ENCODE assay signal across 28 cellular contexts in genomic region chrX:132353430-132353829, GRCh38.
"Had no signal": no experiment of that assay in that cellular context is flagged by ENCODE, and none has a peak within 500 bp of the region (broad histone marks: within the 10 kb centered on the region; RNA-seq: fewer than 3 reads in every experiment).

No MANE protein-coding gene starts in this region.

- H3K4me1 ChIP-seq: stomach, suprapubic skin, testis, thyroid gland, tibial artery, tibial nerve, transverse colon, upper lobe of left lung, upper lobe of right lung, uterus, vagina had no signal

- H3K27me3 ChIP-seq: stomach, suprapubic skin, testis, thyroid gland, tibial artery, transverse colon, upper lobe of left lung, upper lobe of right lung, uterus, vagina had no signal

- H3K27ac ChIP-seq: stomach, suprapubic skin, testis, thoracic aorta, thyroid gland, tibial artery, tibial nerve, transverse colon, upper lobe of left lung, upper lobe of right lung, uterus, vagina had no signal

- H3K36me3 Mint-ChIP-seq: stimulated activated effector memory CD8-positive, alpha-beta T cell treated with anti-CD3 and anti-CD28 coated beads, Interleukin-12 subunit alpha, Interleukin-12 subunit beta, amount 100 ng/mL, for 72 hours; stimulated activated memory B cell treated with anti-CD40 and anti-IgM and Interleukin-4, amounts not matched to agents 10 μg/mL and 1 μg/mL and 100 μg/mL, for 72 hours; stimulated activated naive B cell treated with anti-CD40 and anti-IgM and Interleukin-4, amounts not matched to agents 10 μg/mL and 1 μg/mL and 100 μg/mL, for 72 hours; type B pancreatic cell had no signal

- H3K4me3 ChIP-seq: stomach, suprapubic skin, testis, thoracic aorta, thyroid gland, tibial artery, tibial nerve, transverse colon, upper lobe of left lung, upper lobe of right lung, uterus, vagina had no signal

- H3K9me3 Mint-ChIP-seq: stimulated activated effector memory CD8-positive, alpha-beta T cell treated with anti-CD3 and anti-CD28 coated beads, Interleukin-12 subunit alpha, Interleukin-12 subunit beta, amount 100 ng/mL, for 72 hours; stimulated activated memory B cell treated with anti-CD40 and anti-IgM and Interleukin-4, amounts not matched to agents 10 μg/mL and 1 μg/mL and 100 μg/mL, for 72 hours; stimulated activated naive B cell treated with anti-CD40 and anti-IgM and Interleukin-4, amounts not matched to agents 10 μg/mL and 1 μg/mL and 100 μg/mL, for 72 hours; stimulated activated naive CD8-positive, alpha-beta T cell treated with anti-CD3 and anti-CD28 coated beads, Interleukin-15, amount 100 ng/mL, for 72 hours; stimulated activated naive CD8-positive, alpha-beta T cell treated with anti-CD3 and anti-CD28 coated beads, Interleukin-15, Interleukin-2, amounts not matched to agents 100 ng/mL and 50 ng/mL, for 24 hours; type B pancreatic cell had no signal

- FAIRE-seq: urothelium cell line had no signal

- H3K36me3 ChIP-seq: stomach, suprapubic skin, thoracic aorta, thyroid gland, tibial artery, tibial nerve, transverse colon, upper lobe of left lung, upper lobe of right lung, uterus, vagina had no signal

- H3K4me3 Mint-ChIP-seq: stimulated activated effector memory CD8-positive, alpha-beta T cell treated with anti-CD3 and anti-CD28 coated beads, Interleukin-12 subunit alpha, Interleukin-12 subunit beta, amount 100 ng/mL, for 72 hours; stimulated activated memory B cell treated with anti-CD40 and anti-IgM and Interleukin-4, amounts not matched to agents 10 μg/mL and 1 μg/mL and 100 μg/mL, for 72 hours; stimulated activated naive B cell treated with anti-CD40 and anti-IgM and Interleukin-4, amounts not matched to agents 10 μg/mL and 1 μg/mL and 100 μg/mL, for 72 hours; stimulated activated naive CD8-positive, alpha-beta T cell treated with anti-CD3 and anti-CD28 coated beads, Interleukin-15, amount 100 ng/mL, for 72 hours; stimulated activated naive CD8-positive, alpha-beta T cell treated with anti-CD3 and anti-CD28 coated beads, Interleukin-15, Interleukin-2, amounts not matched to agents 100 ng/mL and 50 ng/mL, for 24 hours; type B pancreatic cell had no signal

- H3K27me3 Mint-ChIP-seq: stimulated activated memory B cell treated with anti-CD40 and anti-IgM and Interleukin-4, amounts not matched to agents 10 μg/mL and 1 μg/mL and 100 μg/mL, for 72 hours; stimulated activated naive B cell treated with anti-CD40 and anti-IgM and Interleukin-4, amounts not matched to agents 10 μg/mL and 1 μg/mL and 100 μg/mL, for 72 hours; stimulated activated naive CD8-positive, alpha-beta T cell treated with anti-CD3 and anti-CD28 coated beads, Interleukin-15, amount 100 ng/mL, for 72 hours; stimulated activated naive CD8-positive, alpha-beta T cell treated with anti-CD3 and anti-CD28 coated beads, Interleukin-15, Interleukin-2, amounts not matched to agents 100 ng/mL and 50 ng/mL, for 24 hours; type B pancreatic cell had no signal

- ATAC-seq: stimulated activated effector memory CD8-positive, alpha-beta T cell treated with anti-CD3 and anti-CD28 coated beads, Interleukin-12 subunit alpha, Interleukin-12 subunit beta, amount 100 ng/mL, for 72 hours; stimulated activated memory B cell treated with anti-CD40 and anti-IgM and Interleukin-4, amounts not matched to agents 10 μg/mL and 1 μg/mL and 100 μg/mL, for 72 hours; stimulated activated naive B cell treated with anti-CD40 and anti-IgM and Interleukin-4, amounts not matched to agents 10 μg/mL and 1 μg/mL and 100 μg/mL, for 72 hours; stimulated activated naive CD8-positive, alpha-beta T cell treated with anti-CD3 and anti-CD28 coated beads, Interleukin-15, amount 100 ng/mL, for 72 hours; stimulated activated naive CD8-positive, alpha-beta T cell treated with anti-CD3 and anti-CD28 coated beads, Interleukin-15, Interleukin-2, amounts not matched to agents 100 U/mL and 50 U/mL, for 24 hours; upper lobe of right lung had no signal

- H3K27ac Mint-ChIP-seq: stimulated activated effector memory CD8-positive, alpha-beta T cell treated with anti-CD3 and anti-CD28 coated beads, Interleukin-12 subunit alpha, Interleukin-12 subunit beta, amount 100 ng/mL, for 72 hours; stimulated activated memory B cell treated with anti-CD40 and anti-IgM and Interleukin-4, amounts not matched to agents 10 μg/mL and 1 μg/mL and 100 μg/mL, for 72 hours; stimulated activated naive B cell treated with anti-CD40 and anti-IgM and Interleukin-4, amounts not matched to agents 10 μg/mL and 1 μg/mL and 100 μg/mL, for 72 hours; stimulated activated naive CD8-positive, alpha-beta T cell treated with anti-CD3 and anti-CD28 coated beads, Interleukin-15, amount 100 ng/mL, for 72 hours; stimulated activated naive CD8-positive, alpha-beta T cell treated with anti-CD3 and anti-CD28 coated beads, Interleukin-15, Interleukin-2, amounts not matched to agents 100 ng/mL and 50 ng/mL, for 24 hours; type B pancreatic cell had no signal

- H3K4me1 Mint-ChIP-seq: stimulated activated effector memory CD8-positive, alpha-beta T cell treated with anti-CD3 and anti-CD28 coated beads, Interleukin-12 subunit alpha, Interleukin-12 subunit beta, amount 100 ng/mL, for 72 hours; stimulated activated memory B cell treated with anti-CD40 and anti-IgM and Interleukin-4, amounts not matched to agents 10 μg/mL and 1 μg/mL and 100 μg/mL, for 72 hours; stimulated activated naive B cell treated with anti-CD40 and anti-IgM and Interleukin-4, amounts not matched to agents 10 μg/mL and 1 μg/mL and 100 μg/mL, for 72 hours; stimulated activated naive CD8-positive, alpha-beta T cell treated with anti-CD3 and anti-CD28 coated beads, Interleukin-15, amount 100 ng/mL, for 72 hours had no signal

- DNase-seq: stimulated activated CD4-positive, alpha-beta T cell treated with anti-CD3 and anti-CD28 coated beads, Interleukin-2, amount 100 ng/mL, for 48 hours; stimulated activated CD4-positive, alpha-beta T cell treated with anti-CD3 and anti-CD28 coated beads, Interleukin-4, amount 100 ng/mL, for 1 hour; stimulated activated CD4-positive, alpha-beta T cell treated with anti-CD3 and anti-CD28 coated beads, Interleukin-4, amount 100 ng/mL, for 24 hours; stimulated activated CD4-positive, alpha-beta T cell treated with anti-CD3 and anti-CD28 coated beads, Interleukin-4, amount 100 ng/mL, for 4 hours; stimulated activated CD8-positive, alpha-beta memory T cell treated with anti-CD3 and anti-CD28 coated beads, Interleukin-4, amount 100 ng/mL, for 48 hours; stimulated activated naive B cell treated with anti-CD40 and anti-IgM and Interleukin-4, amounts not matched to agents 10 μg/mL and 1 μg/mL and 100 μg/mL, for 72 hours; stimulated activated naive CD4-positive, alpha-beta T cell; stimulated activated naive CD4-positive, alpha-beta T cell treated with Interleukin-2 at 50 U/mL for 16 hours; stimulated activated naive CD8-positive, alpha-beta T cell treated with anti-CD3 and anti-CD28 coated beads, Interleukin-15, amount 100 ng/mL, for 72 hours; stimulated activated naive CD8-positive, alpha-beta T cell treated with anti-CD3 and anti-CD28 coated beads, Interleukin-15, Interleukin-2, amounts not matched to agents 100 U/mL and 50 U/mL, for 24 hours; stomach; substantia nigra; testis; thyroid gland; tibial artery; transverse colon; upper lobe of left lung; upper lobe of right lung; uterus had no signal

- H3K9me3 ChIP-seq: stomach, suprapubic skin, testis, thoracic aorta, thyroid gland, tibial artery, tibial nerve, transverse colon, upper lobe of left lung, upper lobe of right lung, uterus, vagina had no signal
